ENCODE assay signal across 8 cellular contexts in the genomic region with DNA sequence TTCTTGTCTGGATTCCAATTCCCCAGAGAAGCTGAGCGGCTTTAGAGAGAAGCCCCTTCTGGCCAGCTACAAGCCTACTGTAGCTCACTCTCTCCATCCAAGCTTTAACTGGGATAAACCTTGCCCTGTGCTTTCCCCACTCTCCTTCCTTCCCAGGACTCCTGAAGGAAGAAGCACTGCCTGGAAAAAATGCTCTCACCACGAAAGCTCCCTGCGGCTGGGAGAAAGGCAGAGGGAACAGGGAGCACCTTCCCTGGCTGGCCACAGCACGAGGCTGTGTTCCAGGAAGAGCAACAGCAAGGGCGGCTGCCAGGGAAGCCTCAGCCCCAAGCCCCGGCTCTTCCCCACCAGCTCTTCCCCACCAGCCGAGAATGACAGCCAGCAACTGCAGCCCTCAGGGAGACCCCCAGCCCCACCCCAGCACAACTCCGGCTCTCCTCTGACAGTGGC. TPM values are rescaled to one million over a fixed set of nuclear protein-coding genes. Genes with fewer than 3 reads are reported as not detected.
DNase-seq lines count a peak whose midpoint lies in the region; ATAC-seq, FAIRE-seq and TF ChIP-seq lines count a peak whose summit lies in the region.

No MANE protein-coding gene starts in this region.

- TF ChIP-seq CTCF in SK-N-SH (IDR thresholded peaks at IDR 0.05) (no peak), keratinocyte (optimal IDR thresholded peaks at IDR 0.05 in 1 of 3, IDR thresholded peaks at IDR 0.05 in 1 of 3, conservative IDR thresholded peaks at IDR 0.05 in 1 of 3; ENCODE audit: extremely low read depth in 1 of 3, insufficient read depth in 2 of 3, low read length in 3 of 3) (no peak)

- H3K9ac ChIP-seq in SK-N-SH (no peak overlapping the region), keratinocyte (ENCODE audit: control insufficient read depth, extremely low read depth, insufficient read depth, low read length) (peak overlapping the region; percentile 96)

- TF ChIP-seq EP300 in SK-N-SH (IDR thresholded peaks at IDR 0.05; ENCODE audit: borderline replicate concordance in 1 of 2, low read depth in 1 of 2, low read length in 1 of 2): no peak

- WGBS in SK-N-SH (ENCODE audit: low lambda C conversion rate): 88% methylated on average over 6 of the region's 8 CpGs

- dilution Hi-C loops in keratinocyte (cut with MboI; ENCODE audit: extremely low pct_ligation_motif_present, low sequenced_read_pairs): no loop called here

- H3K79me2 ChIP-seq in SK-N-SH (ENCODE audit: insufficient read depth) (peaks cover 92% of the 10 kb centered on the region), keratinocyte (ENCODE audit: control insufficient read depth, insufficient read depth, low read length) (peaks cover 89% of the 10 kb centered on the region)

- H3K27me3 ChIP-seq in SK-N-SH (ENCODE audit: insufficient read depth) (no peaks in the 10 kb centered on the region), keratinocyte (ENCODE audit: control insufficient read depth, extremely low read depth, insufficient read depth, low read length) (no peaks in the 10 kb centered on the region)

- H4K20me1 ChIP-seq in SK-N-SH (ENCODE audit: insufficient read depth) (peaks cover 92% of the 10 kb centered on the region), keratinocyte (ENCODE audit: control insufficient read depth, extremely low read depth, insufficient read depth, low read length) (no peaks in the 10 kb centered on the region)

- DNase-seq in SK-N-SH (peak; percentile 37), amniotic epithelial cell (ENCODE audit: low read depth) (peak; percentile 80), keratinocyte (ENCODE audit: low read depth, low spot score) (no peak), stromal cell of bone marrow (ENCODE audit: low read depth) (peak; percentile 43)
- DNase-seq in activated CD4-positive, CD25-positive, alpha-beta regulatory T cell (lab: John Stamatoyannopoulos, UW): no peak

- TF ChIP-seq RAD21 in SK-N-SH (IDR thresholded peaks at IDR 0.05; ENCODE audit: low read length): no peak

- CTCF ChIA-PET in SK-N-SH (lab: Yijun Ruan, JAX): interaction anchor here (0.6 to 9.6 kb wide), 9 partner anchors 17 to 288 kb away, joined by 3 to 95 read pairs (median 3); no protein-coding TSS in a partner anchor

- H3K4me2 ChIP-seq in SK-N-SH (no peak overlapping the region), keratinocyte (ENCODE audit: control insufficient read depth, extremely low read depth, insufficient read depth, low read depth, low read length) (peak overlapping the region; percentile 100)

- H3K4me3 ChIP-seq in SK-N-SH (ENCODE audit: low read depth in 2 of 2, low read length in 1 of 2) (no peak overlapping the region), keratinocyte (ENCODE audit: control insufficient read depth in 2 of 3, extremely low read depth in 1 of 3, insufficient read depth in 2 of 3, low read depth in 1 of 3, low read length in 3 of 3) (peak overlapping the region in 2 of 3 experiments; percentile 63 to 70)

- H3K9me2 ChIP-seq in SK-N-SH: no peaks in the 10 kb centered on the region

- POLR2A ChIA-PET in SK-N-SH (lab: Yijun Ruan, JAX): no interaction called here

- H3K9me3 ChIP-seq in SK-N-SH (no peaks in the 10 kb centered on the region), keratinocyte (ENCODE audit: control insufficient read depth, low read depth, low read length) (no peaks in the 10 kb centered on the region)

- no peak overlapping the region for H2AFZ ChIP-seq in SK-N-SH (ENCODE audit: low read depth)
- no peak overlapping the region for H2AFZ ChIP-seq in keratinocyte (ENCODE audit: control insufficient read depth, low read length)

- H3F3A ChIP-seq in SK-N-SH (replicated peaks; ENCODE audit: insufficient read depth): peaks cover 13% of the 10 kb centered on the region

- H3K4me1 ChIP-seq in SK-N-SH (ENCODE audit: control insufficient read depth in 1 of 2, insufficient read depth in 2 of 2, low read depth in 1 of 2, low read length in 1 of 2): peaks cover 61 to 73% of the 10 kb centered on the region in 2 experiments
- H3K4me1 ChIP-seq in keratinocyte (ENCODE audit: control insufficient read depth, extremely low read depth, insufficient read depth, low read length): peaks cover 84% of the 10 kb centered on the region

- H3K36me3 ChIP-seq in SK-N-SH (replicated peaks in 1 of 2; ENCODE audit: control insufficient read depth in 1 of 2, insufficient read depth in 2 of 2, low read length in 1 of 2): no peaks in the 10 kb centered on the region
- peaks cover 0 to 13% of the 10 kb centered on the region in 2 experiments for H3K36me3 ChIP-seq in keratinocyte (ENCODE audit: control insufficient read depth in 2 of 2, extremely low read depth in 1 of 2, insufficient read depth in 2 of 2, low read length in 2 of 2)

- peak; percentile 79 for FAIRE-seq in keratinocyte (lab: Jason Lieb, UNC)

- ATAC-seq in SK-N-SH treated with all-trans-retinoic acid at 6 μM for 48 hours (no peak), HG03439 (IDR thresholded peaks at IDR 0.05; ENCODE audit: unreplicated experiment) (no peak), GM19328 (IDR thresholded peaks at IDR 0.05; ENCODE audit: unreplicated experiment) (no peak)

- H3K27ac ChIP-seq in SK-N-SH (ENCODE audit: low read depth in 2 of 2, low read length in 1 of 2) (no peak overlapping the region; a peak in 1 of 4 replicates), keratinocyte (ENCODE audit: control insufficient read depth, insufficient read depth, low read length) (peak overlapping the region; percentile 98)

- peaks cover 6% of the 10 kb centered on the region for H3K9me1 ChIP-seq in keratinocyte (ENCODE audit: control insufficient read depth, extremely low read depth, insufficient read depth, low read length)

TF ChIP-seq in SK-N-SH, 30 proteins besides CTCF, POLR2A, EP300 and RAD21:
- TF ChIP-seq FOXM1 (IDR thresholded peaks at IDR 0.05; ENCODE audit: low read depth) (no peak), RFX5 (IDR thresholded peaks at IDR 0.05; ENCODE audit: low read length) (no peak)
TF ChIP-seq in SK-N-SH: peak in this region for 0.

TF ChIP-seq in SK-N-SH treated with all-trans-retinoic acid at 6 μM for 48 hours, 23 proteins besides CTCF, POLR2A, EP300 and RAD21:
- TF ChIP-seq POU6F1 (CRISPR knock-in tag; IDR thresholded peaks at IDR 0.05; ENCODE audit: borderline replicate concordance, low read depth): no peak
- TF ChIP-seq CSRNP3 (CRISPR knock-in tag; IDR thresholded peaks at IDR 0.05): no peak
- TF ChIP-seq ZFP3 (CRISPR knock-in tag; IDR thresholded peaks at IDR 0.05): no peak
- TF ChIP-seq PATZ1 (CRISPR knock-in tag; IDR thresholded peaks at IDR 0.05; ENCODE audit: borderline replicate concordance): no peak
- no peak for TF ChIP-seq ZNF565 (CRISPR knock-in tag; conservative IDR thresholded peaks at IDR 0.05; ENCODE audit: low read depth)
- TF ChIP-seq ZNF70 (CRISPR knock-in tag; IDR thresholded peaks at IDR 0.05): no peak

RNA-seq across cellular contexts. Expression of gene PNMA1, which starts 40.8 kb away (rescaled TPM):
- polyA plus RNA-seq in SK-N-SH (2012; rRNA removed) (19.5 and 31.5 TPM in 2 replicates), keratinocyte (5.9 to 16.8 TPM (median 8.2 TPM) in 3 replicates)
- 40.3 and 44.6 TPM in 2 replicates for polyA plus RNA-seq in SK-N-SH (2012; cell fraction: cytosol; rRNA removed)
- 28.6 and 29.8 TPM in 2 replicates for polyA plus RNA-seq in SK-N-SH (2012; cell fraction: nucleus; rRNA removed)
- 12.9 TPM for polyA plus RNA-seq in keratinocyte (2011; ENCODE audit: low read depth)
- polyA plus RNA-seq in keratinocyte (2011; cell fraction: cytosol; rRNA removed): 10.9 and 12.3 TPM in 2 replicates
- polyA plus RNA-seq in keratinocyte (2011; cell fraction: nucleus; rRNA removed): 24.4 and 25.3 TPM in 2 replicates
- polyA plus RNA-seq in keratinocyte (2012; ENCODE audit: low replicate concordance): 19.9 and 21.2 TPM in 2 replicates
- 3.5 to 6.1 TPM (median 5.5 TPM) in 3 replicates for polyA minus RNA-seq in keratinocyte
- polyA minus RNA-seq in keratinocyte (2011; cell fraction: cytosol; rRNA and poly(A)+ RNA removed): 7.5 TPM
- polyA minus RNA-seq in keratinocyte (2011; cell fraction: nucleus; rRNA and poly(A)+ RNA removed): 6.1 and 8.4 TPM in 2 replicates

Comparison
In these comparisons a context has a peak if more than half of its experiments do, and no peak if none do; other contexts are left out.
1. DNase-seq: peak in SK-N-SH (single experiment), amniotic epithelial cell (single experiment) and stromal cell of bone marrow (single experiment); none in keratinocyte (single experiment) and activated CD4-positive, CD25-positive, alpha-beta regulatory T cell (0 of 4).
2. H3K4me3 ChIP-seq: peak in keratinocyte (2 of 3); none in SK-N-SH (0 of 2).